22 cellular contexts compared by ENCODE assay signal in genomic region chr2:129860088-129860487, GRCh38.
"Had no signal": no experiment of that assay in that cellular context is flagged by ENCODE, and none has a peak within 500 bp of the region (broad histone marks: within the 10 kb centered on the region; RNA-seq: fewer than 3 reads in every experiment).

No MANE protein-coding gene starts in this region.

- H3K36me3 ChIP-seq: colonic mucosa, esophagus muscularis mucosa, esophagus squamous epithelium, gastrocnemius medialis, gastroesophageal sphincter, heart left ventricle, heart right ventricle had no signal

- H3K9me3 ChIP-seq: colonic mucosa, esophagus muscularis mucosa, esophagus squamous epithelium, gastroesophageal sphincter had no signal

- DNase-seq: colonic mucosa; cortex of kidney; dermis blood vessel endothelial cell; dorsolateral prefrontal cortex; effector CD4-positive, alpha-beta T cell; effector CD8-positive, alpha-beta T cell; effector memory CD4-positive, alpha-beta T cell; effector memory CD8-positive, alpha-beta T cell; erythroblast; esophagus squamous epithelium; foreskin fibroblast; foreskin keratinocyte; foreskin melanocyte; gastrocnemius medialis; glutamatergic neuron; heart left ventricle; heart right ventricle had no signal

- H3K4me3 ChIP-seq: colonic mucosa, coronary artery, dorsolateral prefrontal cortex, esophagus muscularis mucosa, esophagus squamous epithelium, gastrocnemius medialis, gastroesophageal sphincter, heart left ventricle, heart right ventricle had no signal

- H3K4me1 ChIP-seq: colonic mucosa, heart left ventricle, heart right ventricle had no signal

- H3K27ac ChIP-seq: colonic mucosa, coronary artery, dorsolateral prefrontal cortex, epithelial cell of prostate, esophagus muscularis mucosa, esophagus squamous epithelium, foreskin keratinocyte, gastrocnemius medialis, gastroesophageal sphincter, heart left ventricle, heart right ventricle had no signal

- H3K27me3 ChIP-seq: colonic mucosa, dorsolateral prefrontal cortex, esophagus muscularis mucosa, esophagus squamous epithelium, foreskin keratinocyte, gastrocnemius medialis, gastroesophageal sphincter, heart left ventricle had no signal

- ATAC-seq: effector memory CD8-positive, alpha-beta T cell; esophagus mucosa; foreskin keratinocyte; gastrocnemius medialis; gastroesophageal sphincter; heart left ventricle; heart right ventricle had no signal
